In the genomic region with DNA sequence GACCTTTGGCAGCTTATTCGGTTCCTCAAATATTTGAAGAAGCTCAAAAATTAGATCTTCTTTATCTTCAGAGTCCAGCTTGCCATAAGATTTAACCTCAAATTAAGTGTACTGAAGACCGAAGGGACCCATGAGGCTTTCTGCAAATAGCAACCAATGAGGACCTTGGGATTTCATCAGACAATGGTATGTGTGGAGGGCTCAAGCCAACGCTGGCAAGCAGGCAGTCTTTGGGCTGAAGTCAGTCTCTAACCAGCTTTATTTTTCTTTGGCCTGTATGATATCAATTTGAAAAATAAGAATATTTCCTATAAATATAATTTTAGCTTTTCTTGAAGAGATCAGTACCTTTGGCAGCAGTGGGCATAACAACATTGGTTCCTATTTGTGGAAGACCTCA, we compare ENCODE assay signal across 23 cellular contexts.
"Had no signal": no experiment of that assay in that cellular context is flagged by ENCODE, and none has a peak within 500 bp of the region (broad histone marks: within the 10 kb centered on the region; RNA-seq: fewer than 3 reads in every experiment).

No MANE protein-coding gene starts in this region.

- H3K4me3 ChIP-seq: cardiac muscle cell, K562, PC-9, SK-N-MC had no signal

- H3K27me3 ChIP-seq: cardiac muscle cell had no signal

- H3K36me3 ChIP-seq: cardiac muscle cell had no signal

- H2AFZ ChIP-seq: PC-9 had no signal

- DNase-seq: activated CD4-positive, alpha-beta T cell treated with anti-CD3 and anti-CD28 coated beads for 4 hours; activated CD4-positive, alpha-beta T cell treated with anti-CD3 and anti-CD28 coated beads, Interleukin-2, amount 50 U/mL, for 4 hours; activated CD8-positive, alpha-beta memory T cell treated with anti-CD3 and anti-CD28 coated beads, Interleukin-2, amount 50 U/mL, for 48 hours; activated CD8-positive, alpha-beta T cell treated with anti-CD3 and anti-CD28 coated beads, Interleukin-2, amount 10 ng/mL, durations not matched to agents 7 days and 5 days; activated naive CD4-positive, alpha-beta T cell treated with anti-CD3 and anti-CD28 coated beads, Interleukin-2, amount 50 U/mL, for 16 hours; activated naive CD8-positive, alpha-beta T cell treated with anti-CD3 and anti-CD28 coated beads, Interleukin-2, amount 10 ng/mL, durations not matched to agents 7 days and 5 days; activated T-cell treated with anti-CD3 and anti-CD28 coated beads, Interleukin-2, amount 50 U/mL, for 1 hour; Karpas-422; NCI-H1105 treated with DMSO at 0.1 percent for 48 hours; NCI-H1436 treated with DMSO at 0.1 percent for 48 hours; NCI-H187 treated with DMSO at 0.1 percent for 48 hours; NCI-H2081 treated with DMSO at 0.1 percent for 48 hours; NCI-H446; NCI-H524; PC-9; SIG-M5; T-cell; T-helper 2 cell; T1000 had no signal

- ATAC-seq: activated CD4-positive, CD25-positive, alpha-beta regulatory T cell treated with anti-CD3 and anti-CD28 coated beads, Interleukin-2, amount 50 U/mL, for 24 hours; activated CD8-positive, alpha-beta T cell treated with anti-CD3 and anti-CD28 coated beads, Interleukin-2, amount 10 ng/mL, durations not matched to agents 7 days and 5 days; K562; T-cell had no signal

- H3K27ac ChIP-seq: cardiac muscle cell, PC-9, SK-N-MC had no signal

- H3K4me2 ChIP-seq: PC-9 had no signal
